Comparison of ENCODE assay signal across 1 cellular context in genomic region chr2:162840598-162841246, GRCh38.
TF ChIP-seq lines count a peak whose summit lies in the region.

No MANE protein-coding gene starts in this region.

TF ChIP-seq in A549, 52 proteins besides CTCF, POLR2A, EP300 and RAD21 (continued from another document):
- TF ChIP-seq, protein P1, sequence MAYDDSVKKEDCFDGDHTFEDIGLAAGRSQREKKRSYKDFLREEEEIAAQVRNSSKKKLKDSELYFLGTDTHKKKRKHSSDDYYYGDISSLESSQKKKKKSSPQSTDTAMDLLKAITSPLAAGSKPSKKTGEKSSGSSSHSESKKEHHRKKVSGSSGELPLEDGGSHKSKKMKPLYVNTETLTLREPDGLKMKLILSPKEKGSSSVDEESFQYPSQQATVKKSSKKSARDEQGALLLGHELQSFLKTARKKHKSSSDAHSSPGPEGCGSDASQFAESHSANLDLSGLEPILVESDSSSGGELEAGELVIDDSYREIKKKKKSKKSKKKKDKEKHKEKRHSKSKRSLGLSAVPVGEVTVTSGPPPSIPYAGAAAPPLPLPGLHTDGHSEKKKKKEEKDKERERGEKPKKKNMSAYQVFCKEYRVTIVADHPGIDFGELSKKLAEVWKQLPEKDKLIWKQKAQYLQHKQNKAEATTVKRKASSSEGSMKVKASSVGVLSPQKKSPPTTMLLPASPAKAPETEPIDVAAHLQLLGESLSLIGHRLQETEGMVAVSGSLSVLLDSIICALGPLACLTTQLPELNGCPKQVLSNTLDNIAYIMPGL (CRISPR knock-in tag; IDR thresholded peaks at IDR 0.05; ENCODE audit: borderline replicate concordance): no peak
- no peak for TF ChIP-seq RARB (CRISPR knock-in tag; IDR thresholded peaks at IDR 0.05)
- no peak for TF ChIP-seq HEYL (CRISPR knock-in tag; IDR thresholded peaks at IDR 0.05)
- TF ChIP-seq HOXB5 (CRISPR knock-in tag; IDR thresholded peaks at IDR 0.05): peak; percentile 91; the same call in 1 of the 2 replicates
- peak; percentile 84 for TF ChIP-seq FOXS1 (CRISPR knock-in tag; IDR thresholded peaks at IDR 0.05)
- TF ChIP-seq GATA3 (IDR thresholded peaks at IDR 0.05; ENCODE audit: borderline replicate concordance): no peak
- 0 out of 2 replicates have a peak, but pooled peaks have one; percentile 74 for TF ChIP-seq HOXA7 (CRISPR knock-in tag; IDR thresholded peaks at IDR 0.05)
- no peak for TF ChIP-seq PBX3 (IDR thresholded peaks at IDR 0.05)
- TF ChIP-seq FOSB (CRISPR knock-in tag; IDR thresholded peaks at IDR 0.05): no peak
- peak; percentile 90 for TF ChIP-seq EHF (CRISPR knock-in tag; IDR thresholded peaks at IDR 0.05)
- TF ChIP-seq FOSL2 (IDR thresholded peaks at IDR 0.05): no peak
- TF ChIP-seq FOSL2 (CRISPR knock-in tag; IDR thresholded peaks at IDR 0.05): no peak
- TF ChIP-seq MYC (IDR thresholded peaks at IDR 0.05; ENCODE audit: borderline replicate concordance, low read length): no peak
TF ChIP-seq in A549: peak in this region for 9.
